Comparison of ENCODE assay signal across 1 cellular context in the genomic region with DNA sequence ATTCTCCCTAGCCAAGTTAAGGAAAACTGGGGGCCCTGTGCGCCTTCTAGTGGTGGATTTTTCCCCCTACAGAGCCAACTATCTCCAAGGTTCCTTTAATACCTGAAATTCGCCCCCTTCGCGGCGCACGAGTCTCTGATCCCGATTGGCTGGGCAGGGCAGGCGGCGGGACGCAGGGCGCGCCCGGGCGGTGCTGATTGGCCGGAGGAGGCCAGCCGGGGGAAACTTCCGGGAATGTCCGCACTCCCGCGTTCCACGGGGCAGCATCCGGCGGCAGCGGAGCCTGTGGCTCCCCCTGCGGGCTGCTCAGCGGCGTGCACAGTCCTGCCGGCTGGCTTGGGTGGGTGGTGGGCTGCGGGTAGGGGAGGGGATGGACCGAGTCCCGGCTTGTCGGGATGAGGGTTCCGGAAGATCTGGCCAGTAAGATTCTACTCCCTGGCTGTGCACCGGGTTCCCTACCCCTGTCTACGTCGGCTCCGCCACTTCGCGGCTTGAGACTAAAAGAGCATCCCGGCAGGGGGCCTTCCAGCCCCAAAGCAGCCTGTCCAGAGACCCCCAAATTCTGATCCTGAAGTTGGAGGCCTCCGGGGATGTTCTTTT.
TF ChIP-seq lines count a peak whose summit lies in the region.

TSS of gene NABP2 (plus strand) at position 241 of the 600 bp plus-strand sequence. CDS start 515 bp downstream, outside the sequence.

TF ChIP-seq in HepG2, 621 proteins besides CTCF, POLR2A, EP300 and RAD21 (continued from another document and continues in another):
- TF ChIP-seq PREB (CRISPR knock-in tag; IDR thresholded peaks at IDR 0.05): no peak
- no peak for TF ChIP-seq ZNF17 (CRISPR knock-in tag; IDR thresholded peaks at IDR 0.05)
- TF ChIP-seq ZNF678 (CRISPR knock-in tag; IDR thresholded peaks at IDR 0.05): no peak
- no peak for TF ChIP-seq MTF1 (CRISPR knock-in tag; IDR thresholded peaks at IDR 0.05)
- no peak for TF ChIP-seq MAFG (CRISPR knock-in tag; IDR thresholded peaks at IDR 0.05)
- TF ChIP-seq ZHX2 (IDR thresholded peaks at IDR 0.05; ENCODE audit: low read depth): peak; percentile 66
- no peak for TF ChIP-seq ZHX2 (CRISPR knock-in tag; IDR thresholded peaks at IDR 0.05; ENCODE audit: borderline replicate concordance)
- peak; percentile 91 for TF ChIP-seq ZNF205 (CRISPR knock-in tag; IDR thresholded peaks at IDR 0.05)
- no peak for TF ChIP-seq ZNF737 (CRISPR knock-in tag; IDR thresholded peaks at IDR 0.05; ENCODE audit: borderline replicate concordance)
- no peak for TF ChIP-seq PAXIP1 (CRISPR knock-in tag; conservative IDR thresholded peaks at IDR 0.05)
- TF ChIP-seq KDM5B (CRISPR knock-in tag; IDR thresholded peaks at IDR 0.05; ENCODE audit: borderline replicate concordance): no peak; the same call in 1 of the 2 replicates
- TF ChIP-seq, protein P1, sequence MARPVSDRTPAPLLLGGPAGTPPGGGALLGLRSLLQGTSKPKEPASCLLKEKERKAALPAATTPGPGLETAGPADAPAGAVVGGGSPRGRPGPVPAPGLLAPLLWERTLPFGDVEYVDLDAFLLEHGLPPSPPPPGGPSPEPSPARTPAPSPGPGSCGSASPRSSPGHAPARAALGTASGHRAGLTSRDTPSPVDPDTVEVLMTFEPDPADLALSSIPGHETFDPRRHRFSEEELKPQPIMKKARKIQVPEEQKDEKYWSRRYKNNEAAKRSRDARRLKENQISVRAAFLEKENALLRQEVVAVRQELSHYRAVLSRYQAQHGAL (CRISPR knock-in tag; IDR thresholded peaks at IDR 0.05; ENCODE audit: not compliant biosample characterization): no peak
- TF ChIP-seq ZMAT3 (CRISPR knock-in tag; conservative IDR thresholded peaks at IDR 0.05): no peak; the same call in 1 of the 2 replicates
- no peak for TF ChIP-seq KLF13 (CRISPR knock-in tag; IDR thresholded peaks at IDR 0.05)
- TF ChIP-seq ISL2 (CRISPR knock-in tag; IDR thresholded peaks at IDR 0.05): 0 out of 2 replicates have a peak, but pooled peaks have one; percentile 10
- TF ChIP-seq RERE (CRISPR knock-in tag; IDR thresholded peaks at IDR 0.05; ENCODE audit: low read depth): no peak
- TF ChIP-seq, protein P2, sequence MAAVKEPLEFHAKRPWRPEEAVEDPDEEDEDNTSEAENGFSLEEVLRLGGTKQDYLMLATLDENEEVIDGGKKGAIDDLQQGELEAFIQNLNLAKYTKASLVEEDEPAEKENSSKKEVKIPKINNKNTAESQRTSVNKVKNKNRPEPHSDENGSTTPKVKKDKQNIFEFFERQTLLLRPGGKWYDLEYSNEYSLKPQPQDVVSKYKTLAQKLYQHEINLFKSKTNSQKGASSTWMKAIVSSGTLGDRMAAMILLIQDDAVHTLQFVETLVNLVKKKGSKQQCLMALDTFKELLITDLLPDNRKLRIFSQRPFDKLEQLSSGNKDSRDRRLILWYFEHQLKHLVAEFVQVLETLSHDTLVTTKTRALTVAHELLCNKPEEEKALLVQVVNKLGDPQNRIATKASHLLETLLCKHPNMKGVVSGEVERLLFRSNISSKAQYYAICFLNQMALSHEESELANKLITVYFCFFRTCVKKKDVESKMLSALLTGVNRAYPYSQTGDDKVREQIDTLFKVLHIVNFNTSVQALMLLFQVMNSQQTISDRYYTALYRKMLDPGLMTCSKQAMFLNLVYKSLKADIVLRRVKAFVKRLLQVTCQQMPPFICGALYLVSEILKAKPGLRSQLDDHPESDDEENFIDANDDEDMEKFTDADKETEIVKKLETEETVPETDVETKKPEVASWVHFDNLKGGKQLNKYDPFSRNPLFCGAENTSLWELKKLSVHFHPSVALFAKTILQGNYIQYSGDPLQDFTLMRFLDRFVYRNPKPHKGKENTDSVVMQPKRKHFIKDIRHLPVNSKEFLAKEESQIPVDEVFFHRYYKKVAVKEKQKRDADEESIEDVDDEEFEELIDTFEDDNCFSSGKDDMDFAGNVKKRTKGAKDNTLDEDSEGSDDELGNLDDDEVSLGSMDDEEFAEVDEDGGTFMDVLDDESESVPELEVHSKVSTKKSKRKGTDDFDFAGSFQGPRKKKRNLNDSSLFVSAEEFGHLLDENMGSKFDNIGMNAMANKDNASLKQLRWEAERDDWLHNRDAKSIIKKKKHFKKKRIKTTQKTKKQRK (IDR thresholded peaks at IDR 0.05; ENCODE audit: low read length): no peak
- peak; percentile 43; the same call in 1 of the 2 replicates for TF ChIP-seq AKAP8 (CRISPR knock-in tag; IDR thresholded peaks at IDR 0.05)
- peak; percentile 46 for TF ChIP-seq SMC3 (IDR thresholded peaks at IDR 0.05; ENCODE audit: low read length)
- TF ChIP-seq, protein P3, sequence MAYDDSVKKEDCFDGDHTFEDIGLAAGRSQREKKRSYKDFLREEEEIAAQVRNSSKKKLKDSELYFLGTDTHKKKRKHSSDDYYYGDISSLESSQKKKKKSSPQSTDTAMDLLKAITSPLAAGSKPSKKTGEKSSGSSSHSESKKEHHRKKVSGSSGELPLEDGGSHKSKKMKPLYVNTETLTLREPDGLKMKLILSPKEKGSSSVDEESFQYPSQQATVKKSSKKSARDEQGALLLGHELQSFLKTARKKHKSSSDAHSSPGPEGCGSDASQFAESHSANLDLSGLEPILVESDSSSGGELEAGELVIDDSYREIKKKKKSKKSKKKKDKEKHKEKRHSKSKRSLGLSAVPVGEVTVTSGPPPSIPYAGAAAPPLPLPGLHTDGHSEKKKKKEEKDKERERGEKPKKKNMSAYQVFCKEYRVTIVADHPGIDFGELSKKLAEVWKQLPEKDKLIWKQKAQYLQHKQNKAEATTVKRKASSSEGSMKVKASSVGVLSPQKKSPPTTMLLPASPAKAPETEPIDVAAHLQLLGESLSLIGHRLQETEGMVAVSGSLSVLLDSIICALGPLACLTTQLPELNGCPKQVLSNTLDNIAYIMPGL (CRISPR knock-in tag; IDR thresholded peaks at IDR 0.05; ENCODE audit: borderline replicate concordance in 1 of 2, low read depth in 1 of 2): peak; percentile 91 to 95
- TF ChIP-seq ZNF749 (CRISPR knock-in tag; IDR thresholded peaks at IDR 0.05; ENCODE audit: borderline replicate concordance): no peak
- TF ChIP-seq TBX2 (CRISPR knock-in tag; IDR thresholded peaks at IDR 0.05; ENCODE audit: borderline replicate concordance): peak; percentile 71; the same call in 1 of the 2 replicates
- no peak for TF ChIP-seq IKZF1 (IDR thresholded peaks at IDR 0.05)
- TF ChIP-seq TP53 (CRISPR knock-in tag; conservative IDR thresholded peaks at IDR 0.05): no peak
- no peak for TF ChIP-seq TCF7 (IDR thresholded peaks at IDR 0.05; ENCODE audit: low read depth)
- TF ChIP-seq RELA (CRISPR knock-in tag; IDR thresholded peaks at IDR 0.05): no peak
- peak; percentile 59; the same call in 1 of the 2 replicates for TF ChIP-seq KMT2A (CRISPR knock-in tag; IDR thresholded peaks at IDR 0.05)
- TF ChIP-seq ZC3H13 (CRISPR knock-in tag; IDR thresholded peaks at IDR 0.05): no peak; the same call in 1 of the 2 replicates
- TF ChIP-seq KLF9 (CRISPR knock-in tag; IDR thresholded peaks at IDR 0.05; ENCODE audit: low read depth): no peak
